28 cellular contexts compared by ENCODE assay signal in genomic region chr17:73214008-73214407, GRCh38. TPM values are rescaled to one million over a fixed set of nuclear protein-coding genes. Genes with fewer than 3 reads are reported as not detected.
"Had no signal": no experiment of that assay in that cellular context is flagged by ENCODE, and none has a peak within 500 bp of the region (broad histone marks: within the 10 kb centered on the region; RNA-seq: fewer than 3 reads in every experiment).

No MANE protein-coding gene starts in this region.

- H3K27ac Mint-ChIP-seq: activated B cell treated with CpG ODN at 0.5 μM for 24 hours; activated CD8-positive, alpha-beta T cell treated with anti-CD3 and anti-CD28 coated beads for 36 hours; stimulated activated memory B cell treated with anti-CD40 and anti-IgM and Interleukin-4, amounts not matched to agents 10 μg/mL and 1 μg/mL and 100 μg/mL, for 72 hours; type B pancreatic cell had no signal

- H3K4me1 Mint-ChIP-seq: activated B cell treated with CpG ODN at 0.5 μM for 24 hours had no signal

- H3K9me3 Mint-ChIP-seq: activated B cell treated with CpG ODN at 0.5 μM for 24 hours; activated CD8-positive, alpha-beta T cell treated with anti-CD3 and anti-CD28 coated beads for 36 hours; activated naive CD4-positive, alpha-beta T cell treated with anti-CD3 and anti-CD28 coated beads, Interleukin-2, amount 50 U/mL, for 72 hours; immature natural killer cell; natural killer cell; stimulated activated memory B cell treated with anti-CD40 and anti-IgM and Interleukin-4, amounts not matched to agents 10 μg/mL and 1 μg/mL and 100 μg/mL, for 72 hours; type B pancreatic cell had no signal

- H3K4me1 ChIP-seq: vagina had no signal

- ATAC-seq: activated CD8-positive, alpha-beta T cell treated with anti-CD3 and anti-CD28 coated beads for 36 hours; left lobe of liver; natural killer cell; sciatic nerve; stimulated activated memory B cell treated with anti-CD40 and anti-IgM and Interleukin-4, amounts not matched to agents 10 μg/mL and 1 μg/mL and 100 μg/mL, for 72 hours had no signal

- H3K9me3 ChIP-seq: thoracic aorta, vagina had no signal

- H3K27me3 Mint-ChIP-seq: activated B cell treated with CpG ODN at 0.5 μM for 24 hours; activated CD8-positive, alpha-beta T cell treated with anti-CD3 and anti-CD28 coated beads for 36 hours; stimulated activated memory B cell treated with anti-CD40 and anti-IgM and Interleukin-4, amounts not matched to agents 10 μg/mL and 1 μg/mL and 100 μg/mL, for 72 hours; type B pancreatic cell had no signal

- DNase-seq: activated B cell treated with CpG ODN at 0.5 μM for 24 hours; activated CD4-positive, alpha-beta T cell treated with anti-CD3 and anti-CD28 coated beads for 48 hours; activated CD8-positive, alpha-beta T cell treated with anti-CD3 and anti-CD28 coated beads for 36 hours; activated T-cell treated with anti-CD3 and anti-CD28 coated beads, Interleukin-2, amount 50 U/mL, for 1 hour; central memory CD4-positive, alpha-beta T cell; dermis blood vessel endothelial cell; effector CD8-positive, alpha-beta T cell; erythroblast; foreskin fibroblast; immature natural killer cell; natural killer cell; small intestine; stimulated activated CD4-positive, alpha-beta T cell treated with anti-CD3 and anti-CD28 coated beads, Interleukin-2, amount 100 ng/mL, for 24 hours; T1000 had no signal

- H3K27ac ChIP-seq: thoracic aorta, vagina had no signal

- H3K4me3 Mint-ChIP-seq: activated B cell treated with CpG ODN at 0.5 μM for 24 hours; activated CD8-positive, alpha-beta T cell treated with anti-CD3 and anti-CD28 coated beads for 36 hours; immature natural killer cell; natural killer cell; stimulated activated memory B cell treated with anti-CD40 and anti-IgM and Interleukin-4, amounts not matched to agents 10 μg/mL and 1 μg/mL and 100 μg/mL, for 72 hours; type B pancreatic cell had no signal

- H3K36me3 Mint-ChIP-seq: natural killer cell had no signal

- H3K27me3 ChIP-seq: vagina had no signal

- H3K4me3 ChIP-seq: lung, thoracic aorta, vagina had no signal

RNA-seq across cellular contexts. Expression of gene CPSF4L, which starts 47.7 kb away (rescaled TPM):
- total RNA-seq: activated B cell treated with CpG ODN at 0.5 μM for 24 hours; activated CD8-positive, alpha-beta T cell treated with anti-CD3 and anti-CD28 coated beads for 36 hours; activated naive CD4-positive, alpha-beta T cell treated with anti-CD3 and anti-CD28 coated beads, Interleukin-2, amount 50 U/mL, for 72 hours; astrocyte; dermis blood vessel endothelial cell; fibroblast of lung; kidney epithelial cell; lung; natural killer cell; osteoblast; posterior vena cava; renal cortical epithelial cell; sciatic nerve; thoracic aorta; vagina had no signal
- polyA plus RNA-seq: fibroblast of lung, immature natural killer cell, lung, small intestine had no signal

RNA-seq across cellular contexts. Expression of gene SSTR2, which starts 49.2 kb away (rescaled TPM):
- total RNA-seq: dermis blood vessel endothelial cell, fibroblast of lung, natural killer cell had no signal
- polyA plus RNA-seq: fibroblast of lung, immature natural killer cell had no signal
